In the genomic region with DNA sequence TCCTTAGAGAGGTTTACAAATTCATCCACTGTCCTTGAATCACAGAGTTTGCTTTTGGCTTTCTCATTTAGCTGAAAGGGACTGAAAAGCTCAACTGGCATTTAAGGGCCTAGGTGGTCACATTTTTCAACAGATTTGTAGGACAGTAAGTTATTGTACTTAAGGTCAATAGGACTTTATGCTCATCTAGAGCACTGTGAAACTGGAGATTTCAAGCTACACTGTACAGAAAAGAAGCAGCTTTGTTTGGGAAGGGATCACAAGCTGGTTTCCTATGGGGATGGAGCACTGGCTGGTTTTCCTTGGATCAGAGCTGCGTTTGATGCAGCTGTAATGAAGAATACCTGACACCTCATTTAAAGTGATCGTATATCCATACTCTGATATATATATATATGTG, we compare ENCODE assay signal across 7 cellular contexts.
"Had no signal": no experiment of that assay in that cellular context is flagged by ENCODE, and none has a peak within 500 bp of the region (broad histone marks: within the 10 kb centered on the region; RNA-seq: fewer than 3 reads in every experiment).

No MANE protein-coding gene starts in this region.

- H3K4me1 Mint-ChIP-seq: IgD-negative memory B cell had no signal

- H3K36me3 Mint-ChIP-seq: IgD-negative memory B cell had no signal

- H3K4me3 Mint-ChIP-seq: IgD-negative memory B cell had no signal

- H3K27ac Mint-ChIP-seq: IgD-negative memory B cell had no signal

- ATAC-seq: HepG2, K562 had no signal

- DNase-seq: KBM-7, KG1 had no signal

- H3K4me3 ChIP-seq: K562 had no signal

- FAIRE-seq: HepG2, HTR-8/SVneo, K562 had no signal

- H3K27ac ChIP-seq: HL-60 had no signal
